Comparison of ENCODE assay signal across 8 cellular contexts in the genomic region with DNA sequence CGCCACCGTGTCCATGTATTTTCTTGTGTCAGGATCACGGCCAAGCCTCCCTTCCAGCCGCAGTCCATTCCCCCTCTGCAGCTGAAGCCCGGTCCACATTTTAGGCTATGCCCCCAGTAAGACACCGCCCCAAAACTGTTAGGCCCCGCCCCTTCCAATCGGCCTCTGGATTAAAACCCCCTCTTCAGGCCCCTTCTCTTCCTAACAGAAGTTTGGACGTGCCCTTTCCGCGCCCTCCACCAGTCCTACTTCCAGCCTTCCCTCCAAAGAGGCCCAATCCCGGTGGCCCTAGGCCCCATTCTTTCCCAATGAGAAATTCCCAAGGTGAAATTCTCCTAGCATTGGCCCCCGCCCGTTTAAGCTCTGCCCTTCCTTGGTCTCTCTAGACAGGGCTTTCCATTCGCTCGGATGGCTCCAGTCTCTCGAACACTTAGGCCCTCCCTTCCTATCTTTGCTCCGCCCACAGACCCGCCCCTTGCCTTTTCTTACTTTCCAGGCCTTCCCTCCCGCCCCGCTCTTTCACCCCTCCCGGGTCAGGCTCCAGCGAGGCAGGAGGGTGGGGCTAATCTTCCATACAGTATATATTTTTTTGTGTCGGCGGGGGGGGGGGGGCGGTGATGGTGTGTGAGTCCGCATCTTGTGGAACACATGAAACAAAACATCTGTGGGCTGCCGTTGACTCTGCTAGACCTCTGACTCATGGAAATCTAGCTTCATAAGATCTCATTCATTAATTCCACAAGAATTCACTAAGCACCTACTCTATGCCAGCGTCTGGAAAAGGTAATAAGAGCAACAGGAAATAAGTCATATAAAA. TPM values are rescaled to one million over a fixed set of nuclear protein-coding genes. Genes with fewer than 3 reads are reported as not detected.
DNase-seq lines count a peak whose midpoint lies in the region; FAIRE-seq and TF ChIP-seq lines count a peak whose summit lies in the region.

No MANE protein-coding gene starts in this region.

- in situ Hi-C loops in G401 (cut with HindIII; ENCODE audit: low sequenced_read_pairs): no loop called here

- no peak for FAIRE-seq in small intestine (lab: Jason Lieb, UNC)

- 4 to 9% (median 7%) methylated on average over 29 of the region's 29 CpGs for WGBS in small intestine, 3 donors

- H3K27me3 ChIP-seq in adipocyte (replicated peaks; ENCODE audit: control insufficient read depth, insufficient read depth, low read length) (no peaks in the 10 kb centered on the region), small intestine (ENCODE audit: control insufficient read depth in 2 of 2, insufficient read depth in 2 of 2, low read length in 2 of 2) (no peaks in the 10 kb centered on the region)

- H3K36me3 Mint-ChIP-seq in HFFc6 (ENCODE audit: low read depth): peaks cover 9% of the 10 kb centered on the region

- peak overlapping the region; percentile 89 for H3K27ac ChIP-seq in 22Rv1
- peak overlapping the region; percentile 96 for H3K27ac ChIP-seq in small intestine (ENCODE audit: low read depth in 1 of 2, low read length in 1 of 2)

- peaks cover 28% of the 10 kb centered on the region for H3K4me1 Mint-ChIP-seq in HFFc6 (ENCODE audit: low read depth)

- peak overlapping the region; percentile 89 for H3K9ac ChIP-seq in adipocyte (ENCODE audit: low read length)

- peak overlapping the region; percentile 91 for H3K4me3 Mint-ChIP-seq in HFFc6

- no peaks in the 10 kb centered on the region for H3K9me3 ChIP-seq in adipocyte (ENCODE audit: control insufficient read depth, low read length)
- no peaks in the 10 kb centered on the region for H3K9me3 ChIP-seq in small intestine (ENCODE audit: control insufficient read depth, low read depth)

- peak; percentile 93 for DNase-seq in HFFc6
- DNase-seq in T follicular helper cell (ENCODE audit: low read depth): peak; percentile 78
- peak; percentile 95 for DNase-seq in adipocyte (ENCODE audit: low read depth)
- DNase-seq in hepatic stellate cell (ENCODE audit: low spot score): peak; percentile 66
- peak; percentile 96 for DNase-seq in small intestine
- DNase-seq in inferior parietal cortex (ENCODE audit: extremely low spot score): no peak
- no peak for DNase-seq in G401 (ENCODE audit: low spot score)

- H3K36me3 ChIP-seq in adipocyte (ENCODE audit: control insufficient read depth, insufficient read depth, low read length, severe bottlenecking): peaks cover 7% of the 10 kb centered on the region
- H3K36me3 ChIP-seq in small intestine (ENCODE audit: control insufficient read depth in 2 of 2, insufficient read depth in 2 of 2, low read length in 2 of 2): peaks cover 0 to 4% of the 10 kb centered on the region in 2 donors

- H3K4me1 ChIP-seq in adipocyte (ENCODE audit: control insufficient read depth, insufficient read depth, low read length): no peaks in the 10 kb centered on the region
- no peaks in the 10 kb centered on the region for H3K4me1 ChIP-seq in small intestine (ENCODE audit: control insufficient read depth in 2 of 2, insufficient read depth in 1 of 2, low read depth in 1 of 2, low read length in 1 of 2)

- H3K9me3 Mint-ChIP-seq in HFFc6: no peaks in the 10 kb centered on the region

- TF ChIP-seq CTCF in 22Rv1 (IDR thresholded peaks at IDR 0.05): no peak
- no peak for TF ChIP-seq CTCF in HFFc6 (IDR thresholded peaks at IDR 0.05)

- H3K27ac Mint-ChIP-seq in HFFc6: peak overlapping the region; percentile 94

- peak overlapping the region; percentile 90 for H3K4me3 ChIP-seq in adipocyte (ENCODE audit: low read length)
- H3K4me3 ChIP-seq in small intestine (ENCODE audit: low read depth in 1 of 2, low read length in 2 of 2): peak overlapping the region; percentile 50 to 77

- H3K27me3 Mint-ChIP-seq in HFFc6 (ENCODE audit: insufficient read depth): peaks cover 1% of the 10 kb centered on the region

RNA-seq across cellular contexts. Expression of a gene that starts 13.6 kb away (rescaled TPM):
- total RNA-seq in HFFc6 (2021; fragmentation: NEBNext Ultra II Directional; extraction: Animal tissue kit (Norgen Biotek cat#: 25700)): 10 to 100 TPM; 36.6 to 54.9 (median 51.4) TPM
- 100 to 1,000 TPM in 1 of 3 donors, 10 to 100 TPM in 2; 63.3 to 162 (median 69.2) TPM for polyA plus RNA-seq in small intestine
- 54.8 and 64.4 TPM in 2 replicates for total RNA-seq in G401 (2014; rRNA removed; shearing (Covaris generic))

RNA-seq across cellular contexts. Expression of a gene that starts 38.1 kb away (rescaled TPM):
- 10 to 100 TPM; 58.5 to 95.2 (median 83.0) TPM for total RNA-seq in HFFc6 (2021; fragmentation: NEBNext Ultra II Directional; extraction: Animal tissue kit (Norgen Biotek cat#: 25700))
- polyA plus RNA-seq in small intestine: 10 to 100 TPM; 56.6 to 70.3 (median 64.2) TPM
- 74.5 and 115 TPM in 2 replicates for total RNA-seq in G401 (2014; rRNA removed; shearing (Covaris generic))

Comparison
In these comparisons a context has a peak if more than half of its experiments do, and no peak if none do; other contexts are left out.
1. DNase-seq: peak in HFFc6 (single experiment), T follicular helper cell (single experiment), adipocyte (single experiment), hepatic stellate cell (single experiment) and small intestine (single experiment); none in inferior parietal cortex (single experiment) and G401 (single experiment).